Comparison of ENCODE assay signal across 9 cellular contexts in the genomic region with DNA sequence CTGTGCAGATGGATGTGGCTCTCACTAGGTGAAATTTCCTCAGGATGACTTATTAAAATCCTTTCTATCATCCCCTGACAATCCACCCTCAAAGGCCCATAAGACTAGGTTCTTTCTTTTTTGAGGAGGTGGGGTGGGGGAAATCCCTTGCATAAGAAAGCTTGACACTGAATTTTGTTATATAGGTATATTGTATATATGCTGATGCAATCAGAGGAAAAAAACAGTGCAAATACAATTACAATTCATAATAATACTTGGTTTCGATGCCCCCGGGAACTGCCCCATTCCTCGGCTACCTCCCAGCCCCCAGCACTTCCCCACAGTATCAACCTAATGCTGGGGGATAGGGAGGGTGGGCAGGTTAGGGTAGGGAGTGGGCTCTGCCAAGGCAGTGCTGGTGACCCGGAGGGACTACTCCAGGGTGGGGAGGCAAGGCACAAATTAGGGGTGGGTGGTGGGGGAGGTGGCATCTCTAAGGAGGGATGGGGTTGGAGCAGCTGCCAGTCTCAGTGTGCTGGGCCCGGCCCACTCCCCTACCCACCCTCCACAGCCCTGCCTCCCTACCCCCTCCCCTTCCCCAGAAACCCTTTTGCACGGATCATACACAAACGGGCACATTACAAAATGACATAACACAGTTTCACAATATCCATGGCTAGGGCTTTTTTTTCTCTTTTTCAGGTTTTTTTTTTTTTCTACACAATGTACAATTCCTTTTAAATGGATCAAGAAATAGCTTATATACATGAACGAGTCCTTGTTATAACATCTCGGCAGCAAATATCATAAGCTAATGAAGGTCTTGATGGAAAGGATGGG.
DNase-seq lines count a peak whose midpoint lies in the region; ATAC-seq and TF ChIP-seq lines count a peak whose summit lies in the region.
"Had no signal": no experiment of that assay in that cellular context is flagged by ENCODE, and none has a peak within 500 bp of the region (broad histone marks: within the 10 kb centered on the region; RNA-seq: fewer than 3 reads in every experiment).

No MANE protein-coding gene starts in this region.

- peak overlapping the region; percentile 85 for H3K27ac Mint-ChIP-seq in T-helper 2 cell treated with Interferon-gamma antibody and Interleukin-4, amounts not matched to agents 5 μg/mL and 100 μg/mL, for 36 hours

- H2AFZ ChIP-seq in OCI-LY3 (ENCODE audit: low read depth, low read length) = no peak overlapping the region

- H3K4me3 Mint-ChIP-seq in T-helper 2 cell treated with Interferon-gamma antibody and Interleukin-4, amounts not matched to agents 5 μg/mL and 100 μg/mL, for 36 hours = no peak overlapping the region

- H3K4me2 ChIP-seq in OCI-LY3 (ENCODE audit: low read length) = peak overlapping the region; percentile 85

- peak; percentile 37 for ATAC-seq in stimulated activated naive CD8-positive, alpha-beta T cell treated with anti-CD3 and anti-CD28 coated beads, Interleukin-15, Interleukin-2, amounts not matched to agents 100 U/mL and 50 U/mL, for 24 hours
- no peak for ATAC-seq in HG03520 (IDR thresholded peaks at IDR 0.05; ENCODE audit: unreplicated experiment)

- peaks cover 53% of the 10 kb centered on the region for H3K36me3 ChIP-seq in OCI-LY3 (replicated peaks; ENCODE audit: low read depth, low read length)
- peaks cover 32% of the 10 kb centered on the region for H3K36me3 ChIP-seq in effector memory CD4-positive, alpha-beta T cell (ENCODE audit: control insufficient read depth, insufficient read depth, low read length)

- no peaks in the 10 kb centered on the region for H3K27me3 Mint-ChIP-seq in T-helper 2 cell treated with Interferon-gamma antibody and Interleukin-4, amounts not matched to agents 5 μg/mL and 100 μg/mL, for 36 hours (ENCODE audit: low read depth)

- peaks cover 7% of the 10 kb centered on the region for H4K20me1 ChIP-seq in OCI-LY3 (ENCODE audit: insufficient read depth, low read length)

- no peaks in the 10 kb centered on the region; the same call in 1 of the 2 replicates for H3K79me2 ChIP-seq in OCI-LY3 (ENCODE audit: low read length)

- H3K9ac ChIP-seq in OCI-LY3 (ENCODE audit: low read length) = peak overlapping the region; percentile 54

- H3K27ac ChIP-seq in OCI-LY3 (ENCODE audit: low read length) = peak overlapping the region; percentile 84
- peak overlapping the region; percentile 55 for H3K27ac ChIP-seq in effector memory CD4-positive, alpha-beta T cell (ENCODE audit: insufficient read depth, low read length, poor library complexity, severe bottlenecking)

- H3K4me3 ChIP-seq in OCI-LY3 (ENCODE audit: low read length) = peak overlapping the region; percentile 58
- H3K4me3 ChIP-seq in effector memory CD4-positive, alpha-beta T cell (ENCODE audit: insufficient read depth, low read depth, low read length, poor library complexity, severe bottlenecking) = no peak overlapping the region

- H3K9me3 ChIP-seq in OCI-LY3 (ENCODE audit: insufficient read depth, low read length) = no peaks in the 10 kb centered on the region
- no peaks in the 10 kb centered on the region for H3K9me3 ChIP-seq in effector memory CD4-positive, alpha-beta T cell (ENCODE audit: control insufficient read depth, low read length)

- H3K4me1 Mint-ChIP-seq in T-helper 2 cell treated with Interferon-gamma antibody and Interleukin-4, amounts not matched to agents 5 μg/mL and 100 μg/mL, for 36 hours (ENCODE audit: low read depth) = peaks cover 21% of the 10 kb centered on the region

- peaks cover 38% of the 10 kb centered on the region for H3K4me1 ChIP-seq in OCI-LY3 (ENCODE audit: low read length)
- peaks cover 5% of the 10 kb centered on the region for H3K4me1 ChIP-seq in effector memory CD4-positive, alpha-beta T cell (ENCODE audit: control insufficient read depth, insufficient read depth, low read length, poor library complexity, severe bottlenecking)

- TF ChIP-seq CTCF in OCI-LY3 (IDR thresholded peaks at IDR 0.05; ENCODE audit: low read depth, low read length) = no peak

- peaks cover 5% of the 10 kb centered on the region; the same call in 1 of the 2 replicates for H3K27me3 ChIP-seq in OCI-LY3 (ENCODE audit: low read depth, low read length)
- H3K27me3 ChIP-seq in effector memory CD4-positive, alpha-beta T cell (replicated peaks; ENCODE audit: control insufficient read depth, insufficient read depth, low read length, poor library complexity, severe bottlenecking) = no peaks in the 10 kb centered on the region

- DNase-seq in T-helper 2 cell treated with Interferon-gamma antibody and Interleukin-4, amounts not matched to agents 5 μg/mL and 100 μg/mL, for 36 hours (ENCODE audit: low spot score) = no peak
- no peak for DNase-seq in T-helper 2 cell
- no peak for DNase-seq in effector memory CD4-positive, alpha-beta T cell
- no peak for DNase-seq in stimulated activated naive CD8-positive, alpha-beta T cell treated with anti-CD3 and anti-CD28 coated beads, Interleukin-15, Interleukin-2, amounts not matched to agents 100 U/mL and 50 U/mL, for 24 hours
- DNase-seq in NCI-H1417 treated with DMSO at 0.1 percent for 48 hours (lab: John Stamatoyannopoulos, UW) = no peak
- no peak for DNase-seq in inferior parietal cortex (ENCODE audit: extremely low spot score)
- DNase-seq: NCI-H1436 had no signal

- no peaks in the 10 kb centered on the region for H3K9me3 Mint-ChIP-seq in T-helper 2 cell treated with Interferon-gamma antibody and Interleukin-4, amounts not matched to agents 5 μg/mL and 100 μg/mL, for 36 hours

- H3K36me3 Mint-ChIP-seq in T-helper 2 cell treated with Interferon-gamma antibody and Interleukin-4, amounts not matched to agents 5 μg/mL and 100 μg/mL, for 36 hours (ENCODE audit: low read depth) = peaks cover 37% of the 10 kb centered on the region
